In the genomic region with DNA sequence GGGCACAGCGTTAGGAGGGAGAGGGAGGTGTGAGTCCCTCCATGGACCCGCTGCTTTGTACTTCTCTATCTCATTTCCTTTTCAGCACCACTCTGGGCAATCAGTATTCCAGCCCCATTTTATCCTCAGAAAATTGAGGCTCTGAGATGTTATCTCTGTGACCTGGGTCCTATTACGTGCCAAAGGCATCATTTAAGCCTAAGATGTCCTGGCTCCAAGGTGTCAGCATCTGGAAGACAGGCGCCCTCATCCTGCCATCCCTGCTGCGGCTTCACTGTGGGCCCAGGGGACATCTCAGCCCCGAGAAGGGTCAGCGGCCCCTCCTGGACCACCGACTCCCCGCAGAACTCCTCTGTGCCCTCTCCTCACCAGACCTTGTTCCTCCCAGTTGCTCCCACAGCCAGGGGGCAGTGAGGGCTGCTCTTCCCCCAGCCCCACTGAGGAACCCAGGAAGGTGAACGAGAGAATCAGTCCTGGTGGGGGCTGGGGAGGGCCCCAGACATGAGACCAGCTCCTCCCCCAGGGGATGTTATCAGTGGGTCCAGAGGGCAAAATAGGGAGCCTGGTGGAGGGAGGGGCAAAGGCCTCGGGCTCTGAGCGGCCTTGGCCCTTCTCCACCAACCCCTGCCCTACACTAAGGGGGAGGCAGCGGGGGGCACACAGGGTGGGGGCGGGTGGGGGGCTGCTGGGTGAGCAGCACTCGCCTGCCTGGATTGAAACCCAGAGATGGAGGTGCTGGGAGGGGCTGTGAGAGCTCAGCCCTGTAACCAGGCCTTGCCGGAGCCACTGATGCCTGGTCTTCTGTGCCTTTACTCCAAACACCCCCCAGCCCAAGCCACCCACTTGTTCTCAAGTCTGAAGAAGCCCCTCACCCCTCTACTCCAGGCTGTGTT, we compare ENCODE assay signal across 22 cellular contexts. TPM values are rescaled to one million over a fixed set of nuclear protein-coding genes. Genes with fewer than 3 reads are reported as not detected.
DNase-seq lines count a peak whose midpoint lies in the region; FAIRE-seq and TF ChIP-seq lines count a peak whose summit lies in the region.
"Had no signal": no experiment of that assay in that cellular context is flagged by ENCODE, and none has a peak within 500 bp of the region (broad histone marks: within the 10 kb centered on the region; RNA-seq: fewer than 3 reads in every experiment).

No MANE protein-coding gene starts in this region.

- TF ChIP-seq POLR2A in Peyer's patch (IDR thresholded peaks at IDR 0.05), result peak in 1 of 2 donors; percentile 21
- TF ChIP-seq POLR2A in GM12891 (IDR thresholded peaks at IDR 0.05; ENCODE audit: low read depth, low read length), result no peak

- peak overlapping the region in 9 of 11 experiments; percentile 23 to 71 (median 59); a peak in 16 of 22 replicates for H3K4me2 ChIP-seq in BLaER1 treated with 17β-estradiol and CSF1 and Interleukin-3, amounts not matched to agents 10 nM and 100 nM
- H3K4me2 ChIP-seq in neural progenitor cell, result no peak overlapping the region

- DNase-seq in Peyer's patch (peak in 2 of 3 donors; percentile 61 to 72), endodermal cell (no peak), neural progenitor cell (ENCODE audit: low spot score) (no peak), GM12891 (ENCODE audit: insufficient read length, low spot score) (no peak), EL (no peak), ecto neural progenitor cell (ENCODE audit: low spot score) (no peak), NCI-H2227 treated with DMSO at 0.1 percent for 48 hours (lab: John Stamatoyannopoulos, UW) (no peak)
- DNase-seq: AML-193; CD4-positive, alpha-beta memory T cell; DMS79 treated with DMSO at 0.1 percent for 48 hours; GDM1; MM.1S; NCI-H1105; NCI-H187 treated with DMSO at 0.1 percent for 48 hours; NCI-H510A; SIG-M5 had no signal

- H3K4me3 Mint-ChIP-seq in endodermal cell (no peak overlapping the region), neural progenitor cell (no peak overlapping the region)
- H3K4me3 Mint-ChIP-seq: CD4-positive, alpha-beta memory T cell had no signal

- peak overlapping the region in 2 of 11 experiments; percentile 15 to 35; a peak in 2 of 22 replicates for H3K9ac ChIP-seq in BLaER1 treated with 17β-estradiol and CSF1 and Interleukin-3, amounts not matched to agents 10 nM and 100 nM
- H3K9ac ChIP-seq in endodermal cell (ENCODE audit: extremely low read depth, low read length, poor library complexity, severe bottlenecking), result no peak overlapping the region
- H3K9ac ChIP-seq in neural progenitor cell, result no peak overlapping the region
- H3K9ac ChIP-seq: GM23248 had no signal

- FAIRE-seq in GM12891 (lab: Jason Lieb, UNC), result no peak
- FAIRE-seq: D721Med, RCC 7860 had no signal

- H3K27me3 ChIP-seq in BLaER1 treated with 17β-estradiol and CSF1 and Interleukin-3, amounts not matched to agents 10 nM and 100 nM, result no peaks in the 10 kb centered on the region
- H3K27me3 ChIP-seq in Peyer's patch (no peaks in the 10 kb centered on the region), endodermal cell (ENCODE audit: control insufficient read depth, insufficient read depth, low read length, poor library complexity, severe bottlenecking) (no peaks in the 10 kb centered on the region), neural progenitor cell (peaks cover 2% of the 10 kb centered on the region)

- H3K4me1 Mint-ChIP-seq in endodermal cell (peaks cover 3% of the 10 kb centered on the region), neural progenitor cell (peaks cover 9% of the 10 kb centered on the region)
- H3K4me1 Mint-ChIP-seq: CD4-positive, alpha-beta memory T cell had no signal

- no peaks in the 10 kb centered on the region for H3K79me2 ChIP-seq in neural progenitor cell (ENCODE audit: low read depth)

- H3K4me3 ChIP-seq in BLaER1 treated with 17β-estradiol and CSF1 and Interleukin-3, amounts not matched to agents 10 nM and 100 nM, result no peak overlapping the region
- H3K4me3 ChIP-seq in Peyer's patch, result peak overlapping the region in 2 of 4 donors; percentile 43 to 53
- no peak overlapping the region for H3K4me3 ChIP-seq in endodermal cell (ENCODE audit: low read length)
- H3K4me3 ChIP-seq in neural progenitor cell, result no peak overlapping the region
- H3K4me3 ChIP-seq: GM23248 had no signal

- no peaks in the 10 kb centered on the region for H3K36me3 ChIP-seq in BLaER1 treated with 17β-estradiol and CSF1 and Interleukin-3, amounts not matched to agents 10 nM and 100 nM
- no peaks in the 10 kb centered on the region for H3K36me3 ChIP-seq in Peyer's patch
- H3K36me3 ChIP-seq in endodermal cell (ENCODE audit: control insufficient read depth, insufficient read depth, low read length), result no peaks in the 10 kb centered on the region
- no peaks in the 10 kb centered on the region for H3K36me3 ChIP-seq in neural progenitor cell

- peak overlapping the region; percentile 57 for H2AFZ ChIP-seq in neural progenitor cell (replicated peaks)
- H2AFZ ChIP-seq: GM23248 had no signal

- H3K36me3 Mint-ChIP-seq in endodermal cell (ENCODE audit: low read depth), result no peaks in the 10 kb centered on the region
- H3K36me3 Mint-ChIP-seq in neural progenitor cell, result no peaks in the 10 kb centered on the region
- H3K36me3 Mint-ChIP-seq: CD4-positive, alpha-beta memory T cell had no signal

- no peak overlapping the region for H3K27ac Mint-ChIP-seq in endodermal cell
- H3K27ac Mint-ChIP-seq in neural progenitor cell, result no peak overlapping the region

- TF ChIP-seq CTCF in Peyer's patch (IDR thresholded peaks at IDR 0.05), result no peak
- TF ChIP-seq CTCF in endodermal cell (conservative IDR thresholded peaks at IDR 0.05), result peak; percentile 45
- no peak for TF ChIP-seq CTCF in neural progenitor cell (IDR thresholded peaks at IDR 0.05)

- no peak overlapping the region; a peak in 1 of 22 replicates for H3K27ac ChIP-seq in BLaER1 treated with 17β-estradiol and CSF1 and Interleukin-3, amounts not matched to agents 10 nM and 100 nM
- peak overlapping the region in 3 of 4 donors; percentile 46 to 92 (median 81) for H3K27ac ChIP-seq in Peyer's patch
- H3K27ac ChIP-seq in endodermal cell (ENCODE audit: low read depth, low read length), result no peak overlapping the region
- H3K27ac ChIP-seq in neural progenitor cell, result no peak overlapping the region
- H3K27ac ChIP-seq: GM23248, HL-60 had no signal

- H3K27me3 Mint-ChIP-seq in endodermal cell (ENCODE audit: insufficient read depth) (peaks cover 7% of the 10 kb centered on the region), neural progenitor cell (ENCODE audit: insufficient read depth, low read depth) (no peaks in the 10 kb centered on the region)
- H3K27me3 Mint-ChIP-seq: CD4-positive, alpha-beta memory T cell had no signal

- H3K9me3 Mint-ChIP-seq in endodermal cell, result peaks cover 11% of the 10 kb centered on the region
- H3K9me3 Mint-ChIP-seq in neural progenitor cell, result peaks cover 5% of the 10 kb centered on the region
- H3K9me3 Mint-ChIP-seq: CD4-positive, alpha-beta memory T cell had no signal

- H3F3A ChIP-seq in neural progenitor cell (ENCODE audit: low read depth), result no peaks in the 10 kb centered on the region

- 76 to 85% methylated on average over 7 to 12 of the region's 16 CpGs for WGBS in endodermal cell (ENCODE audit: insufficient coverage in 1 of 2, insufficient read length in 1 of 2), 2 experiments

- H4K20me1 ChIP-seq in BLaER1 treated with 17β-estradiol and CSF1 and Interleukin-3, amounts not matched to agents 10 nM and 100 nM, result no peaks in the 10 kb centered on the region
- H4K20me1 ChIP-seq in neural progenitor cell (ENCODE audit: low read depth), result no peaks in the 10 kb centered on the region

- peaks cover 0 to 19% (median 14%) of the 10 kb centered on the region in 10 experiments; a peak in 18 of 20 replicates for H3K4me1 ChIP-seq in BLaER1 treated with 17β-estradiol and CSF1 and Interleukin-3, amounts not matched to agents 10 nM and 100 nM
- H3K4me1 ChIP-seq in Peyer's patch, result no peaks in the 10 kb centered on the region
- H3K4me1 ChIP-seq in endodermal cell (ENCODE audit: control insufficient read depth, insufficient read depth, low read length), result peaks cover 10% of the 10 kb centered on the region
- peaks cover 12% of the 10 kb centered on the region for H3K4me1 ChIP-seq in neural progenitor cell

- no peaks in the 10 kb centered on the region for H3K9me3 ChIP-seq in BLaER1 treated with 17β-estradiol and CSF1 and Interleukin-3, amounts not matched to agents 10 nM and 100 nM (replicated peaks in 1 of 11)
- H3K9me3 ChIP-seq in Peyer's patch, result no peaks in the 10 kb centered on the region
- H3K9me3 ChIP-seq in endodermal cell (ENCODE audit: control insufficient read depth, low read length), result no peaks in the 10 kb centered on the region
- no peaks in the 10 kb centered on the region for H3K9me3 ChIP-seq in neural progenitor cell (ENCODE audit: low read depth)

TF ChIP-seq in GM12891, 5 proteins besides CTCF, POLR2A, EP300 and RAD21 (continues in another document):
- TF ChIP-seq TAF1 (IDR thresholded peaks at IDR 0.05; ENCODE audit: low read depth, low read length), result no peak

RNA-seq across cellular contexts. Expression of gene APOC3, which starts 0.8 kb away (rescaled TPM):
- total RNA-seq in Peyer's patch, result over 10,000 TPM in 1 of 4 donors, 1,000 to 10,000 TPM in 2, 100 to 1,000 TPM in 1; 276 to 11,857 (median 5,024) TPM
- not detected for total RNA-seq in endodermal cell
- not detected for polyA plus RNA-seq in endodermal cell (2013, experiment 1 of 2)
- polyA plus RNA-seq in endodermal cell (2013, experiment 2 of 2), result not detected
- total RNA-seq in neural progenitor cell (ENCODE audit: low replicate concordance), result not detected in 2 replicates
- polyA plus RNA-seq in GM12891 (2012; ENCODE audit: low read depth, missing spikeins), result not detected
- total RNA-seq: A673; CD4-positive, alpha-beta memory T cell; GM23248 had no signal
- polyA plus RNA-seq: CD4-positive, alpha-beta memory T cell; GM23248 had no signal

RNA-seq across cellular contexts. Expression of gene APOA4, which starts 5.8 kb away (rescaled TPM):
- total RNA-seq in Peyer's patch (over 10,000 TPM in 1 of 4 donors, 1,000 to 10,000 TPM in 2, 100 to 1,000 TPM in 1; 107 to 10,211 (median 6,146) TPM), endodermal cell (under 1 TPM; 0.35 to 0.38 TPM), neural progenitor cell (ENCODE audit: low replicate concordance) (0.12 and 0.56 TPM in 2 replicates)
- polyA plus RNA-seq in endodermal cell (2013, experiment 1 of 2), result 0.64 TPM
- polyA plus RNA-seq in endodermal cell (2013, experiment 2 of 2), result 0.62 TPM
- not detected for polyA plus RNA-seq in GM12891 (2012; ENCODE audit: low read depth, missing spikeins)
- total RNA-seq: A673; CD4-positive, alpha-beta memory T cell; GM23248 had no signal
- polyA plus RNA-seq: CD4-positive, alpha-beta memory T cell; GM23248 had no signal

RNA-seq across cellular contexts. Expression of gene APOA1, which starts 8.5 kb away (rescaled TPM):
- 1,000 to 10,000 TPM in 3 of 4 donors, 10 to 100 TPM in 1; 42.9 to 6,445 (median 3,046) TPM for total RNA-seq in Peyer's patch
- total RNA-seq in endodermal cell, result 100 to 1,000 TPM in 1 of 2 donors, 10 to 100 TPM in 1; 91.8 to 120 TPM
- 75.6 TPM for polyA plus RNA-seq in endodermal cell (2013, experiment 1 of 2)
- polyA plus RNA-seq in endodermal cell (2013, experiment 2 of 2), result 63.3 TPM
- total RNA-seq in neural progenitor cell (ENCODE audit: low replicate concordance), result 0.84 and 2.7 TPM in 2 replicates
- 0.23 TPM for polyA plus RNA-seq in GM12891 (2012; ENCODE audit: low read depth, missing spikeins)
- total RNA-seq: GM23248 had no signal

RNA-seq across cellular contexts. Expression of gene APOA5, which starts 37.2 kb away (rescaled TPM):
- total RNA-seq in Peyer's patch (1 to 10 TPM in 2 of 4 donors, not detected in 2; 2.8 to 3.2 TPM), endodermal cell (not detected), neural progenitor cell (ENCODE audit: low replicate concordance) (0.25 TPM in 1 of 2 replicates, not detected in the other)
- polyA plus RNA-seq in endodermal cell (2013, experiment 1 of 2), result not detected
- not detected for polyA plus RNA-seq in endodermal cell (2013, experiment 2 of 2)
- not detected for polyA plus RNA-seq in GM12891 (2012; ENCODE audit: low read depth, missing spikeins)
- total RNA-seq: A673; CD4-positive, alpha-beta memory T cell; GM23248 had no signal
- polyA plus RNA-seq: CD4-positive, alpha-beta memory T cell; GM23248 had no signal

RNA-seq across cellular contexts. Expression of gene ZPR1, which starts 41.1 kb away (rescaled TPM):
- total RNA-seq in Peyer's patch (10 to 100 TPM; 17.0 to 52.6 (median 32.5) TPM), endodermal cell (10 to 100 TPM; 59.2 to 63.4 TPM), neural progenitor cell (ENCODE audit: low replicate concordance) (38.5 and 48.2 TPM in 2 replicates)
- 59.6 TPM for polyA plus RNA-seq in endodermal cell (2013, experiment 1 of 2)
- polyA plus RNA-seq in endodermal cell (2013, experiment 2 of 2), result 49.6 TPM
- polyA plus RNA-seq in GM12891 (2012; ENCODE audit: low read depth, missing spikeins), result 32.3 TPM

Comparison
In these comparisons a context has a peak if more than half of its experiments do, and no peak if none do; other contexts are left out.
1. H3K27ac ChIP-seq: peak in Peyer's patch (3 of 4); none in BLaER1 treated with 17β-estradiol and CSF1 and Interleukin-3, amounts not matched to agents 10 nM and 100 nM (0 of 11), endodermal cell (single experiment) and neural progenitor cell (single experiment).
2. DNase-seq: peak in Peyer's patch (2 of 3); none in endodermal cell (single experiment), neural progenitor cell (single experiment), GM12891 (single experiment), EL (single experiment), ecto neural progenitor cell (single experiment) and NCI-H2227 treated with DMSO at 0.1 percent for 48 hours (single experiment).
3. RNA of gene APOC3, which starts 0.8 kb away (total RNA-seq): 276 to 11,857 TPM in Peyer's patch; not detected in endodermal cell and not detected in neural progenitor cell; every median in the first group is over 100 times any median in the second.
4. RNA of gene APOA4, which starts 5.8 kb away (total RNA-seq): 107 to 10,211 TPM in Peyer's patch; 0.12 to 0.56 TPM in neural progenitor cell and 0.35 to 0.38 TPM in endodermal cell; every median in the first group is over 10 times any median in the second.
5. RNA of gene APOA1, which starts 8.5 kb away (total RNA-seq): 42.9 to 6,445 TPM in Peyer's patch and 91.8 to 120 TPM in endodermal cell; 0.84 to 2.7 TPM in neural progenitor cell; every median in the first group is over 10 times any median in the second.